21 cellular contexts compared by ENCODE assay signal in the genomic region with DNA sequence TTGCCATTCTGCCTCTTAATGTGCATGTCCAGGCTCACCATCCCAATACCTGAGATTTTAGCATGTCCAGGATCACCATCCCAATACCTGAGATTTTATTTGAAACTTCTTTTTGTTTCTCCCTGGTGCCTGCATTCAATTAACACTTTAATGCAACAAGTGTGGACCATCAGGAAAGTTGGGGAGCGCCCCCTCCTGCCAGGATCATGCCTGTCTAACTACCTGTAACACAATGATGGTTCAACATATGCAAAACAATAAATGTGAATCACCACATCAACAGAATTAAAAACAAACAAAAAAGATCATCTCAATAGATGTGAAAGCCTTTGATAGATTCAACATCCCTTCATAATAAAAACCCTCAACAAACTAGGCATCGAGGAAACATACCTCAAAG.
DNase-seq lines count a peak whose midpoint lies in the region; ATAC-seq and TF ChIP-seq lines count a peak whose summit lies in the region.
"Had no signal": no experiment of that assay in that cellular context is flagged by ENCODE, and none has a peak within 500 bp of the region (broad histone marks: within the 10 kb centered on the region; RNA-seq: fewer than 3 reads in every experiment).

No MANE protein-coding gene starts in this region.

- H3K4me1 Mint-ChIP-seq in WTC11 (peaks cover 12% of the 10 kb centered on the region), endodermal cell (no peaks in the 10 kb centered on the region)
- H3K4me1 Mint-ChIP-seq: B cell; CD14-positive monocyte; CD8-positive, alpha-beta memory T cell had no signal

- H3K79me2 ChIP-seq in Loucy (ENCODE audit: insufficient read depth, low read length), result no peaks in the 10 kb centered on the region

- no peaks in the 10 kb centered on the region for H3K9me2 ChIP-seq in Loucy (replicated peaks; ENCODE audit: low read depth, low read length)

- DNase-seq in WTC11 (ENCODE audit: low spot score) (peak; percentile 14), endodermal cell (no peak), COR-L47 (lab: John Stamatoyannopoulos, UW) (no peak), putamen (ENCODE audit: low spot score) (no peak), gastrocnemius medialis (no peak)
- DNase-seq: Calu3; CD4-positive, alpha-beta T cell; CD8-positive, alpha-beta memory T cell; DMS53; DMS79 treated with DMSO at 0.1 percent for 48 hours; GF-D8; GOT3; H7 had no signal

- H3K9me3 ChIP-seq in Loucy (ENCODE audit: insufficient read depth, low read depth, low read length), result no peaks in the 10 kb centered on the region
- H3K9me3 ChIP-seq in endodermal cell (ENCODE audit: control insufficient read depth, low read length), result no peaks in the 10 kb centered on the region
- no peaks in the 10 kb centered on the region for H3K9me3 ChIP-seq in gastrocnemius medialis
- H3K9me3 ChIP-seq: BLaER1 had no signal

- H3K27ac Mint-ChIP-seq in WTC11 (no peak overlapping the region), endodermal cell (no peak overlapping the region)
- H3K27ac Mint-ChIP-seq: B cell; CD14-positive monocyte; CD4-positive, alpha-beta T cell; CD8-positive, alpha-beta memory T cell had no signal

- H3K36me3 ChIP-seq in Loucy (ENCODE audit: insufficient read depth, low read length) (no peaks in the 10 kb centered on the region), endodermal cell (ENCODE audit: control insufficient read depth, insufficient read depth, low read length) (no peaks in the 10 kb centered on the region), gastrocnemius medialis (no peaks in the 10 kb centered on the region)
- H3K36me3 ChIP-seq: BLaER1 had no signal

- CTCF ChIA-PET in WTC11 (lab: Charles Lee), result no interaction called here

- ATAC-seq in WTC11, result no peak
- no peak for ATAC-seq in HG03135 (IDR thresholded peaks at IDR 0.05; ENCODE audit: unreplicated experiment)
- no peak for ATAC-seq in gastrocnemius medialis
- ATAC-seq: HCT116 had no signal

- H3K27ac ChIP-seq in C4-2B (no peak overlapping the region), endodermal cell (ENCODE audit: low read depth, low read length) (no peak overlapping the region), gastrocnemius medialis (no peak overlapping the region)
- H3K27ac ChIP-seq: 22Rv1, BLaER1 had no signal

- H3K9me3 Mint-ChIP-seq in WTC11 (no peaks in the 10 kb centered on the region), endodermal cell (no peaks in the 10 kb centered on the region)
- H3K9me3 Mint-ChIP-seq: CD4-positive, alpha-beta T cell had no signal

- H3K4me3 Mint-ChIP-seq in WTC11 (no peak overlapping the region), endodermal cell (no peak overlapping the region)
- H3K4me3 Mint-ChIP-seq: B cell; CD14-positive monocyte; CD4-positive, alpha-beta T cell; CD8-positive, alpha-beta memory T cell had no signal

- intact Hi-C loops in gastrocnemius medialis (cut with DNase I; ENCODE audit: low total_unique reads), result no loop called here

- H4K20me1 ChIP-seq in Loucy (ENCODE audit: insufficient read depth, low read length, poor library complexity, severe bottlenecking), result no peaks in the 10 kb centered on the region
- H4K20me1 ChIP-seq: BLaER1 had no signal

- 86% methylated on average over 2 of the region's 2 CpGs; no CpG with 5 or more reads in 1 of the 2 experiments for WGBS in endodermal cell (ENCODE audit: insufficient coverage in 1 of 2, insufficient read length in 1 of 2), 2 experiments

- H3K4me1 ChIP-seq in Loucy (ENCODE audit: insufficient read depth, low read length, poor library complexity, severe bottlenecking), result no peaks in the 10 kb centered on the region
- no peaks in the 10 kb centered on the region for H3K4me1 ChIP-seq in endodermal cell (ENCODE audit: control insufficient read depth, insufficient read depth, low read length)
- no peaks in the 10 kb centered on the region for H3K4me1 ChIP-seq in gastrocnemius medialis
- H3K4me1 ChIP-seq: BLaER1 had no signal

- TF ChIP-seq CTCF in C4-2B (conservative IDR thresholded peaks at IDR 0.05) (peak; percentile 20), Loucy (conservative IDR thresholded peaks at IDR 0.05; ENCODE audit: low read length) (peak; percentile 14; the same call in 1 of the 2 replicates), WTC11 (IDR thresholded peaks at IDR 0.05) (no peak), endodermal cell (conservative IDR thresholded peaks at IDR 0.05) (peak; percentile 68), gastrocnemius medialis (IDR thresholded peaks at IDR 0.05 in 4 of 5, conservative IDR thresholded peaks at IDR 0.05 in 1 of 5) (no peak)

- H2AFZ ChIP-seq in Loucy (ENCODE audit: low read length), result no peak overlapping the region

- POLR2A ChIA-PET in WTC11 (lab: Charles Lee), result no interaction called here

- H3K4me3 ChIP-seq in Loucy (ENCODE audit: low read length, poor library complexity, severe bottlenecking), result no peak overlapping the region
- H3K4me3 ChIP-seq in endodermal cell (ENCODE audit: low read length), result no peak overlapping the region
- no peak overlapping the region for H3K4me3 ChIP-seq in gastrocnemius medialis
- H3K4me3 ChIP-seq: BLaER1 had no signal

- TF ChIP-seq POLR2A in gastrocnemius medialis (IDR thresholded peaks at IDR 0.05), result no peak

- H3K27me3 Mint-ChIP-seq in WTC11 (ENCODE audit: low read depth), result no peaks in the 10 kb centered on the region
- H3K27me3 Mint-ChIP-seq in endodermal cell (ENCODE audit: insufficient read depth), result no peaks in the 10 kb centered on the region
- H3K27me3 Mint-ChIP-seq: B cell; CD4-positive, alpha-beta T cell had no signal

- H3K36me3 Mint-ChIP-seq in WTC11 (no peaks in the 10 kb centered on the region), endodermal cell (ENCODE audit: low read depth) (no peaks in the 10 kb centered on the region)
- H3K36me3 Mint-ChIP-seq: CD14-positive monocyte; CD8-positive, alpha-beta memory T cell had no signal

- H3F3A ChIP-seq in Loucy (ENCODE audit: low read depth), result no peaks in the 10 kb centered on the region

- no peaks in the 10 kb centered on the region for H3K27me3 ChIP-seq in Loucy (ENCODE audit: insufficient read depth, low read length, poor library complexity, severe bottlenecking)
- H3K27me3 ChIP-seq in endodermal cell (ENCODE audit: control insufficient read depth, insufficient read depth, low read length, poor library complexity, severe bottlenecking), result no peaks in the 10 kb centered on the region
- H3K27me3 ChIP-seq in gastrocnemius medialis, result no peaks in the 10 kb centered on the region

- H3K9ac ChIP-seq in Loucy (ENCODE audit: low read depth, low read length, poor library complexity, severe bottlenecking) (no peak overlapping the region), endodermal cell (ENCODE audit: extremely low read depth, low read length, poor library complexity, severe bottlenecking) (no peak overlapping the region)
- H3K9ac ChIP-seq: BLaER1 had no signal

- no peak overlapping the region for H3K4me2 ChIP-seq in Loucy (ENCODE audit: low read depth, low read length, poor library complexity, severe bottlenecking)
- H3K4me2 ChIP-seq: BLaER1 had no signal

- in situ Hi-C loops in gastrocnemius medialis (cut with MboI; ENCODE audit: low sequenced_read_pairs in 4 of 4), result no loop called here

TF ChIP-seq in WTC11, 78 proteins besides CTCF, POLR2A, EP300 and RAD21 (continues in another document):
- TF ChIP-seq, protein P1, sequence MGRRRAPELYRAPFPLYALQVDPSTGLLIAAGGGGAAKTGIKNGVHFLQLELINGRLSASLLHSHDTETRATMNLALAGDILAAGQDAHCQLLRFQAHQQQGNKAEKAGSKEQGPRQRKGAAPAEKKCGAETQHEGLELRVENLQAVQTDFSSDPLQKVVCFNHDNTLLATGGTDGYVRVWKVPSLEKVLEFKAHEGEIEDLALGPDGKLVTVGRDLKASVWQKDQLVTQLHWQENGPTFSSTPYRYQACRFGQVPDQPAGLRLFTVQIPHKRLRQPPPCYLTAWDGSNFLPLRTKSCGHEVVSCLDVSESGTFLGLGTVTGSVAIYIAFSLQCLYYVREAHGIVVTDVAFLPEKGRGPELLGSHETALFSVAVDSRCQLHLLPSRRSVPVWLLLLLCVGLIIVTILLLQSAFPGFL (CRISPR knock-in tag; IDR thresholded peaks at IDR 0.05; ENCODE audit: borderline replicate concordance), result no peak
- TF ChIP-seq, protein P2, sequence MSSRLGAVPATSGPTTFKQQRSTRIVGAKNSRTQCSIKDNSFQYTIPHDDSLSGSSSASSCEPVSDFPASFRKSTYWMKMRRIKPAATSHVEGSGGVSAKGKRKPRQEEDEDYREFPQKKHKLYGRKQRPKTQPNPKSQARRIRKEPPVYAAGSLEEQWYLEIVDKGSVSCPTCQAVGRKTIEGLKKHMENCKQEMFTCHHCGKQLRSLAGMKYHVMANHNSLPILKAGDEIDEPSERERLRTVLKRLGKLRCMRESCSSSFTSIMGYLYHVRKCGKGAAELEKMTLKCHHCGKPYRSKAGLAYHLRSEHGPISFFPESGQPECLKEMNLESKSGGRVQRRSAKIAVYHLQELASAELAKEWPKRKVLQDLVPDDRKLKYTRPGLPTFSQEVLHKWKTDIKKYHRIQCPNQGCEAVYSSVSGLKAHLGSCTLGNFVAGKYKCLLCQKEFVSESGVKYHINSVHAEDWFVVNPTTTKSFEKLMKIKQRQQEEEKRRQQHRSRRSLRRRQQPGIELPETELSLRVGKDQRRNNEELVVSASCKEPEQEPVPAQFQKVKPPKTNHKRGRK (CRISPR knock-in tag; IDR thresholded peaks at IDR 0.05; ENCODE audit: borderline replicate concordance), result no peak
- TF ChIP-seq, protein P3, sequence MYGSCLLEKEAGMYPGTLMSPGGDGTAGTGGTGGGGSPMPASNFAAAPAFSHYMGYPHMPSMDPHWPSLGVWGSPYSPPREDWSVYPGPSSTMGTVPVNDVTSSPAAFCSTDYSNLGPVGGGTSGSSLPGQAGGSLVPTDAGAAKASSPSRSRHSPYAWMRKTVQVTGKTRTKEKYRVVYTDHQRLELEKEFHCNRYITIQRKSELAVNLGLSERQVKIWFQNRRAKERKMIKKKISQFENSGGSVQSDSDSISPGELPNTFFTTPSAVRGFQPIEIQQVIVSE (CRISPR knock-in tag; IDR thresholded peaks at IDR 0.05; ENCODE audit: borderline replicate concordance), result no peak
- TF ChIP-seq SMAD3 (CRISPR knock-in tag; IDR thresholded peaks at IDR 0.05; ENCODE audit: borderline replicate concordance) (no peak), SOX15 (CRISPR knock-in tag; IDR thresholded peaks at IDR 0.05) (no peak), GABPB1 (CRISPR knock-in tag; IDR thresholded peaks at IDR 0.05) (no peak)

Comparison
In these comparisons a context has a peak if more than half of its experiments do, and no peak if none do; other contexts are left out.
1. CTCF ChIP-seq: peak in C4-2B (single experiment), Loucy (single experiment) and endodermal cell (single experiment); none in WTC11 (single experiment) and gastrocnemius medialis (0 of 5).